8 cellular contexts compared by ENCODE assay signal in the genomic region with DNA sequence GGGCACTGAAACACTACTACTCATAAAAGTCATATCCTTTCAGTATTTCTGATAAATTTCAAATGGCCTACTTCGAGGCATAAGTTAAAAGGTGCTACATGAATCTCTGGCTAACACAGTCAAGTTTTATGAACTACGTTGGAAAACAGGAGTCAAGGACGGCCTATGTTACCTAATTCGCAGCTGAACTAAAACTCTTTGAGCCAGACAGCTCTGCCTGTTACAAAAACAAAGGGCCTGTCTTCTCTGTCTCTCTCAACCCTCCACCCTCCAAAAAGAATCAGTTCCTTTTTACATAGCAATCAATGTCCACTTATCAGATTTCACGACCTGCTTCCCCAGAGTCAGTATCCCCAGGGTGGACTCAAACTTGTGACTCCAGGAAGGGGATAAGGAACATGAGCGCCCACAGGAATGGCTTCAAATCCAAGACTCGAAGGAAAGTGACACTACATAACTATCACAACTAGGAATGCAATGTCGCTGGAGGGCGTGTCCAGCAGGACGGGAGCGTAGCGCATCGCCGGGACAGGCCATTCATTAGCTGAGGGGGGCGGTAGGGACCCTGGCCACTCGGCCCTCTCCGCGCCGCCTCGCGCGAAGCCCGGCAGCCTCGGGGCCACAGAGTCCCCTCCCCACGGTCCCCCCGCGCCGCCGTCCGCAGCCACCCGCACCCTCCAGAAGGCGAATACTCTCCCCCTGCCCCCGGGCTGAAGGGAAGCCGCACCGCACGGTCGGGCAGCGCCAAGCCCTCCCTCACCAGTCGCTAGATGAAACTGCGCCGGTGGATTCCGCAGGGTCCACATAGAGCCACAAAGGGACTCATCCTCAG. TPM values are rescaled to one million over a fixed set of nuclear protein-coding genes. Genes with fewer than 3 reads are reported as not detected.
DNase-seq lines count a peak whose midpoint lies in the region; ATAC-seq lines count a peak whose summit lies in the region.

No MANE protein-coding gene starts in this region.

- peaks cover 18% of the 10 kb centered on the region for H3K36me3 Mint-ChIP-seq in central memory CD8-positive, alpha-beta T cell (ENCODE audit: insufficient read depth)

- H3K4me3 Mint-ChIP-seq in central memory CD8-positive, alpha-beta T cell, result peak overlapping the region; percentile 92

- DNase-seq in NCI-H187 (lab: John Stamatoyannopoulos, UW) (peak; percentile 36 to 37), NCI-H187 treated with DMSO at 0.1 percent for 48 hours (lab: John Stamatoyannopoulos, UW) (no peak), RPMI7951 (ENCODE audit: low read depth) (peak; percentile 67), islet precursor cell (peak; percentile 90)
- DNase-seq in central memory CD8-positive, alpha-beta T cell (ENCODE audit: low spot score in 2 of 2), result no peak
- peak; percentile 8 for DNase-seq in stimulated activated CD8-positive, alpha-beta memory T cell treated with anti-CD3 and anti-CD28 coated beads, Interleukin-12 subunit alpha, Interleukin-12 subunit beta, amount 100 ng/mL, for 1 hour (ENCODE audit: low read depth)

- no peaks in the 10 kb centered on the region for H3K9me3 Mint-ChIP-seq in central memory CD8-positive, alpha-beta T cell

- H3K4me1 Mint-ChIP-seq in central memory CD8-positive, alpha-beta T cell, result peaks cover 48% of the 10 kb centered on the region

- ATAC-seq in GM21381 (IDR thresholded peaks at IDR 0.05; ENCODE audit: unreplicated experiment) (peak; percentile 52), HG03575 (IDR thresholded peaks at IDR 0.05; ENCODE audit: extremely low read depth, insufficient number of reproducible peaks, low FRiP score, unreplicated experiment) (peak; percentile 19)
- ATAC-seq in central memory CD8-positive, alpha-beta T cell (replicated peaks; ENCODE audit: extremely low read depth, poor library complexity, severe bottlenecking), result peak; percentile 66

- H3K27ac Mint-ChIP-seq in central memory CD8-positive, alpha-beta T cell (ENCODE audit: low read depth), result peak overlapping the region; percentile 98

- no peaks in the 10 kb centered on the region for H3K27me3 Mint-ChIP-seq in central memory CD8-positive, alpha-beta T cell

RNA-seq across cellular contexts. Expression of a gene that starts 0.5 kb away (rescaled TPM):
- total RNA-seq in RPMI7951 (2014; rRNA removed; shearing (Covaris generic)), result 35.3 and 41.5 TPM in 2 replicates

Comparison
In these comparisons a context has a peak if more than half of its experiments do, and no peak if none do; other contexts are left out.
1. DNase-seq: peak in NCI-H187 (2 of 2), RPMI7951 (single experiment), islet precursor cell (single experiment) and stimulated activated CD8-positive, alpha-beta memory T cell treated with anti-CD3 and anti-CD28 coated beads, Interleukin-12 subunit alpha, Interleukin-12 subunit beta, amount 100 ng/mL, for 1 hour (single experiment); none in NCI-H187 treated with DMSO at 0.1 percent for 48 hours (single experiment) and central memory CD8-positive, alpha-beta T cell (0 of 2).
2. Peak in every context shown above with its lines, with median percentiles within 50 percentile points of each other: ATAC-seq.